Comparison of ENCODE assay signal across 36 cellular contexts in genomic region chr13:52743569-52743968, GRCh38. TPM values are rescaled to one million over a fixed set of nuclear protein-coding genes. Genes with fewer than 3 reads are reported as not detected.
"Had no signal": no experiment of that assay in that cellular context is flagged by ENCODE, and none has a peak within 500 bp of the region (broad histone marks: within the 10 kb centered on the region; RNA-seq: fewer than 3 reads in every experiment).

No MANE protein-coding gene starts in this region.

- DNase-seq: activated B cell treated with CpG ODN at 0.5 μM for 24 hours; activated CD4-positive, alpha-beta memory T cell treated with anti-CD3 and anti-CD28 coated beads for 36 hours; activated CD4-positive, alpha-beta T cell treated with anti-CD3 and anti-CD28 coated beads for 4 hours; activated CD4-positive, alpha-beta T cell treated with anti-CD3 and anti-CD28 coated beads, Interleukin-2, amount 10 ng/mL, durations not matched to agents 24 days and 14 days; activated CD4-positive, alpha-beta T cell treated with anti-CD3 and anti-CD28 coated beads, Interleukin-2, amount 50 U/mL, for 1 hour; activated CD4-positive, alpha-beta T cell treated with anti-CD3 and anti-CD28 coated beads, Interleukin-2, amount 50 U/mL, for 4 hours; activated CD4-positive, CD25-positive, alpha-beta regulatory T cell treated with anti-CD3 and anti-CD28 coated beads, Interleukin-2, amount 50 U/mL, for 72 hours; activated CD8-positive, alpha-beta memory T cell treated with anti-CD3 and anti-CD28 coated beads, Interleukin-2, amount 50 U/mL, for 4 hours; activated CD8-positive, alpha-beta T cell treated with anti-CD3 and anti-CD28 coated beads for 36 hours; activated effector memory CD4-positive, alpha-beta T cell treated with anti-CD3 and anti-CD28 coated beads, Interleukin-2, amount 50 U/mL, for 16 hours; activated gamma-delta T cell treated with Interleukin-2 at 50 U/mL for 16 hours; activated naive CD4-positive, alpha-beta T cell; activated naive CD4-positive, alpha-beta T cell treated with anti-CD3 and anti-CD28 coated beads for 36 hours; activated naive CD4-positive, alpha-beta T cell treated with anti-CD3 and anti-CD28 coated beads, Interleukin-2, amount 50 U/mL, for 16 hours; activated naive CD8-positive, alpha-beta T cell treated with anti-CD3 and anti-CD28 coated beads for 36 hours; activated T-cell treated with anti-CD3 and anti-CD28 coated beads for 4 hours; activated T-cell treated with anti-CD3 and anti-CD28 coated beads, Interleukin-2, amount 50 U/mL, for 1 hour; activated T-cell treated with anti-CD3 and anti-CD28 coated beads, Interleukin-2, amount 50 U/mL, for 4 hours; activated T-cell treated with anti-CD3 and anti-CD28 coated beads, Interleukin-2, amount 50 U/mL, for 72 hours; adrenal gland; amniotic stem cell; aorta; body of pancreas; brain microvascular endothelial cell; central memory CD4-positive, alpha-beta T cell; T-helper 9 cell had no signal

- ATAC-seq: activated CD8-positive, alpha-beta T cell treated with anti-CD3 and anti-CD28 coated beads for 36 hours; activated naive CD4-positive, alpha-beta T cell treated with anti-CD3 and anti-CD28 coated beads, Interleukin-2, amount 50 U/mL, for 72 hours; activated T-cell treated with anti-CD3 and anti-CD28 coated beads, Interleukin-2, amount 50 U/mL, for 4 hours; activated T-cell treated with anti-CD3 and anti-CD28 coated beads, Interleukin-2, amount 50 U/mL, for 72 hours; activated T-helper 17 cell treated with anti-CD3 and anti-CD28 coated beads, Interleukin-2, amount 50 U/mL, for 72 hours; body of pancreas had no signal

- H3K36me3 ChIP-seq: adrenal gland, brain microvascular endothelial cell, breast epithelium had no signal

- H3K4me3 ChIP-seq: adrenal gland, body of pancreas, breast epithelium had no signal

- H3K9me3 ChIP-seq: adrenal gland, body of pancreas, breast epithelium had no signal

- H3K4me1 ChIP-seq: breast epithelium had no signal

- H3K27ac ChIP-seq: adrenal gland, body of pancreas, brain microvascular endothelial cell, breast epithelium, VCaP had no signal

- FAIRE-seq: astrocyte, colon, TTC549 had no signal

RNA-seq across cellular contexts. Expression of gene CNMD, which starts 3.9 kb away (rescaled TPM):
- total RNA-seq: activated B cell treated with CpG ODN at 0.5 μM for 24 hours; activated CD4-positive, alpha-beta memory T cell treated with anti-CD3 and anti-CD28 coated beads for 36 hours; activated CD4-positive, alpha-beta T cell treated with anti-CD3 and anti-CD28 coated beads, Interleukin-2, amount 10 ng/mL, durations not matched to agents 24 days and 14 days; activated CD8-positive, alpha-beta memory T cell treated with anti-CD3 and anti-CD28 coated beads for 36 hours; activated CD8-positive, alpha-beta T cell treated with anti-CD3 and anti-CD28 coated beads for 36 hours; activated naive CD4-positive, alpha-beta T cell treated with anti-CD3 and anti-CD28 coated beads for 36 hours; activated naive CD4-positive, alpha-beta T cell treated with anti-CD3 and anti-CD28 coated beads, Interleukin-2, amount 50 U/mL, for 72 hours; activated naive CD8-positive, alpha-beta T cell treated with anti-CD3 and anti-CD28 coated beads for 36 hours; activated T-cell treated with anti-CD3 and anti-CD28 coated beads, Interleukin-2, amount 50 U/mL, for 4 hours; activated T-cell treated with anti-CD3 and anti-CD28 coated beads, Interleukin-2, amount 50 U/mL, for 72 hours; activated T-helper 1 cell treated with anti-CD3 and anti-CD28 coated beads, Interleukin-12 subunit alpha, Interleukin-12 subunit beta, Interleukin-2, Interleukin-4 antibody, amounts not matched to agents 30 ng/mL and 10 ng/mL and 1 ng/mL, durations not matched to agents 14 hours and 24 hours and 36 hours; activated T-helper 17 cell treated with anti-CD3 and anti-CD28 coated beads, Interleukin-2, amount 50 U/mL, for 72 hours; adrenal gland; aorta; astrocyte; cardiac septum had no signal
- polyA plus RNA-seq: adrenal gland, aorta had no signal
